In genomic region chr1:240739754-240740153, GRCh38 we compare ENCODE assay signal across 20 cellular contexts.
"Had no signal": no experiment of that assay in that cellular context is flagged by ENCODE, and none has a peak within 500 bp of the region (broad histone marks: within the 10 kb centered on the region; RNA-seq: fewer than 3 reads in every experiment).

No MANE protein-coding gene starts in this region.

- H3K4me1 ChIP-seq: colonic mucosa, lower lobe of right lung, tibial artery had no signal

- DNase-seq: activated CD4-positive, alpha-beta memory T cell treated with anti-CD3 and anti-CD28 coated beads for 36 hours; activated CD4-positive, alpha-beta T cell treated with anti-CD3 and anti-CD28 coated beads for 4 hours; activated T-cell treated with anti-CD3 and anti-CD28 coated beads for 4 hours; amygdala; colonic mucosa; islet precursor cell; left colon; lower lobe of right lung; natural killer cell; stimulated activated naive CD4-positive, alpha-beta T cell; substantia nigra; T-cell; tibial artery had no signal

- H2AFZ ChIP-seq: hepatocyte had no signal

- H3K9me3 Mint-ChIP-seq: activated CD4-positive, alpha-beta memory T cell treated with anti-CD3 and anti-CD28 coated beads for 36 hours; activated T-helper 1 cell treated with anti-CD3 and anti-CD28 coated beads, Interleukin-12 subunit alpha, Interleukin-12 subunit beta, Interleukin-2, Interleukin-4 antibody, amounts not matched to agents 30 ng/mL and 10 ng/mL and 1 ng/mL, durations not matched to agents 14 hours and 24 hours and 36 hours; brain; central memory CD8-positive, alpha-beta T cell; natural killer cell; T-cell had no signal

- H3K27ac ChIP-seq: colonic mucosa, hepatocyte, lower lobe of right lung, neutrophil, tibial artery had no signal

- H3K27ac Mint-ChIP-seq: activated CD4-positive, alpha-beta memory T cell treated with anti-CD3 and anti-CD28 coated beads for 36 hours; activated naive CD8-positive, alpha-beta T cell; activated T-helper 1 cell treated with anti-CD3 and anti-CD28 coated beads, Interleukin-12 subunit alpha, Interleukin-12 subunit beta, Interleukin-2, Interleukin-4 antibody, amounts not matched to agents 30 ng/mL and 10 ng/mL and 1 ng/mL, durations not matched to agents 14 hours and 24 hours and 36 hours; brain; natural killer cell; T-cell; WTC11 had no signal

- H3K4me3 ChIP-seq: colonic mucosa, hepatocyte, lower lobe of right lung, tibial artery had no signal

- H3K36me3 ChIP-seq: colonic mucosa, lower lobe of right lung, neutrophil, tibial artery had no signal

- H3K4me2 ChIP-seq: hepatocyte had no signal

- H3K27me3 ChIP-seq: colonic mucosa, hepatocyte, neutrophil, tibial artery had no signal

- H3K79me2 ChIP-seq: hepatocyte had no signal

- H3K27me3 Mint-ChIP-seq: activated CD4-positive, alpha-beta memory T cell treated with anti-CD3 and anti-CD28 coated beads for 36 hours; activated naive CD8-positive, alpha-beta T cell; central memory CD8-positive, alpha-beta T cell; T-cell had no signal

- H3K4me1 Mint-ChIP-seq: brain; central memory CD8-positive, alpha-beta T cell; natural killer cell; T-cell had no signal

- H3K9me3 ChIP-seq: colonic mucosa, lower lobe of right lung, neutrophil, tibial artery had no signal

- ATAC-seq: left colon, lower lobe of right lung, natural killer cell, T-cell, WTC11 had no signal

- H3K4me3 Mint-ChIP-seq: activated CD4-positive, alpha-beta memory T cell treated with anti-CD3 and anti-CD28 coated beads for 36 hours; activated naive CD8-positive, alpha-beta T cell; activated T-helper 1 cell treated with anti-CD3 and anti-CD28 coated beads, Interleukin-12 subunit alpha, Interleukin-12 subunit beta, Interleukin-2, Interleukin-4 antibody, amounts not matched to agents 30 ng/mL and 10 ng/mL and 1 ng/mL, durations not matched to agents 14 hours and 24 hours and 36 hours; brain; central memory CD8-positive, alpha-beta T cell; natural killer cell; T-cell; WTC11 had no signal

- H3K36me3 Mint-ChIP-seq: activated CD4-positive, alpha-beta memory T cell treated with anti-CD3 and anti-CD28 coated beads for 36 hours; activated naive CD8-positive, alpha-beta T cell; brain; natural killer cell; T-cell; WTC11 had no signal
